Comparison of ENCODE assay signal across 25 cellular contexts in the genomic region with DNA sequence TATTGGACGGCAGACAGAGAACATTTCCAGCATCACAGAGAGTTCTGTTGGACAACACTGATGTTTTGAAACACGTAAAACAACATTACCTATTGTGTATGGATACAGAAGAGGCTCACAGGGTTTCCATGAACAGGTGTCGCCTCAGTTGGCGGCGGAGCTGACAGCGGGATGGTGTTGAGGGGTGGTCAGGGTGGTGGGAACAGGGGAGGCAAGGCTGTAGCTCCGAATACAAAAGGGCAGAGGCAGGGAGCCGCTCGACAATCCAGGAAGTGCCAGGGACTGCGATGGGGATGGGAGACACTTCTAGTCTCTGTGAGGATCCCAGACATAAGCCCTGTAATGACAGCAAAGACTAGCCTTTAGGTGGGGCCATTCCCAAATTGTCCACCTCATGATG. TPM values are rescaled to one million over a fixed set of nuclear protein-coding genes. Genes with fewer than 3 reads are reported as not detected.
A peak's percentile ranks its signal among the peaks of the same experiment; 100 is the strongest.
DNase-seq lines count a peak whose midpoint lies in the region; ATAC-seq, FAIRE-seq and TF ChIP-seq lines count a peak whose summit lies in the region.
"Had no signal": no experiment of that assay in that cellular context is flagged by ENCODE, and none has a peak within 500 bp of the region (broad histone marks: within the 10 kb centered on the region; RNA-seq: fewer than 3 reads in every experiment).

No MANE protein-coding gene starts in this region.

- H3K4me1 ChIP-seq in IMR-90 (ENCODE audit: control insufficient read depth, insufficient read depth, low read length): peaks cover 9% of the 10 kb centered on the region
- H3K4me1 ChIP-seq in K562 (replicated peaks in 1 of 2; ENCODE audit: control insufficient read depth in 2 of 2, insufficient read depth in 2 of 2, low read length in 2 of 2): no peaks in the 10 kb centered on the region; a peak in 1 of 5 replicates
- H3K4me1 ChIP-seq: Caco-2, HAP-1 had no signal

- H4K20me1 ChIP-seq in IMR-90 (ENCODE audit: insufficient read depth, low read length) (no peaks in the 10 kb centered on the region), K562 (replicated peaks; ENCODE audit: control insufficient read depth, insufficient read depth, low read length) (no peaks in the 10 kb centered on the region)
- H4K20me1 ChIP-seq: BLaER1 had no signal

- 100% methylated on average over 3 of the region's 10 CpGs; no CpG with 5 or more reads in 1 of the 2 experiments for WGBS in IMR-90 (ENCODE audit: extremely low coverage in 2 of 2, insufficient read length in 1 of 2), 2 experiments
- 2% methylated on average over 10 of the region's 10 CpGs for WGBS in K562 (ENCODE audit: insufficient coverage, low coverage, missing lambda C conversion rate)

- peak overlapping the region; percentile 22; the same call in 1 of the 2 replicates for H3K4ac ChIP-seq in IMR-90 (ENCODE audit: low read depth, low read length)

- no peak overlapping the region for H3K23ac ChIP-seq in IMR-90 (ENCODE audit: low read depth, low read length)

- no peak overlapping the region for H3K4me3 ChIP-seq in IMR-90 (ENCODE audit: insufficient read depth, low read depth, low read length)
- H3K4me3 ChIP-seq in K562: no peak overlapping the region
- H3K4me3 ChIP-seq: BLaER1, GM12878, HAP-1 had no signal

- no peaks in the 10 kb centered on the region for H3K79me1 ChIP-seq in IMR-90 (ENCODE audit: low read depth in 1 of 2, low read length in 2 of 2)

- POLR2A ChIA-PET in IMR-90 (lab: Charles Lee; ENCODE audit: unreplicated experiment): no interaction called here
- POLR2A ChIA-PET in K562 (lab: Yijun Ruan, JAX): interaction anchor here (1.4 kb wide), 1 partner anchor 13 kb away, joined by 4 read pairs; no protein-coding TSS in a partner anchor
- POLR2A ChIA-PET in GM10248 (lab: Yijun Ruan, JAX): no interaction called here

- no peak for TF ChIP-seq EP300 in K562 (IDR thresholded peaks at IDR 0.05; ENCODE audit: low read length)

- intact Hi-C loops in IMR-90 (cut with micrococcal nuclease) (no loop called here), K562 (cut with micrococcal nuclease) (no loop called here)

- no peaks in the 10 kb centered on the region for H3K9me3 Mint-ChIP-seq in stimulated activated effector memory CD8-positive, alpha-beta T cell treated with anti-CD3 and anti-CD28 coated beads, Interleukin-12 subunit alpha, Interleukin-12 subunit beta, amount 100 ng/mL, for 72 hours
- H3K9me3 Mint-ChIP-seq: CD4-positive, CD25-positive, alpha-beta regulatory T cell; CD8-positive, alpha-beta T cell; HFFc6 had no signal

- DNase-seq in NCI-H345 (lab: John Stamatoyannopoulos, UW) (peak; percentile 34), NCI-H345 treated with DMSO at 0.1 percent for 48 hours (lab: John Stamatoyannopoulos, UW; ENCODE audit: unreplicated experiment) (no peak), IMR-90 (no peak), K562 (ENCODE audit: extremely low read depth in 1 of 4, low spot score in 3 of 4) (no peak), NOMO-1 treated with dmso at 0.1 percent for 144 hours (lab: John Stamatoyannopoulos, UW; ENCODE audit: unreplicated experiment) (no peak), GM10248 (ENCODE audit: extremely low spot score) (no peak)
- DNase-seq in stimulated activated effector memory CD8-positive, alpha-beta T cell treated with anti-CD3 and anti-CD28 coated beads, Interleukin-12 subunit alpha, Interleukin-12 subunit beta, amount 100 ng/mL, for 72 hours (ENCODE audit: low spot score in 2 of 2): no peak
- DNase-seq: Caco-2; CD4-positive, CD25-positive, alpha-beta regulatory T cell; CD8-positive, alpha-beta T cell; DMS153; DND-41; GOT3; HFFc6 had no signal

- no peak overlapping the region for H3K4me2 ChIP-seq in IMR-90 (ENCODE audit: low read depth, low read length)
- no peak overlapping the region for H3K4me2 ChIP-seq in K562 (ENCODE audit: insufficient read depth, low read length)
- H3K4me2 ChIP-seq: BLaER1 had no signal

- peak overlapping the region; percentile 45 for H4K91ac ChIP-seq in IMR-90 (ENCODE audit: insufficient read depth, low read depth, low read length)

- peak overlapping the region; percentile 24 for H3K27ac Mint-ChIP-seq in stimulated activated effector memory CD8-positive, alpha-beta T cell treated with anti-CD3 and anti-CD28 coated beads, Interleukin-12 subunit alpha, Interleukin-12 subunit beta, amount 100 ng/mL, for 72 hours
- H3K27ac Mint-ChIP-seq: B cell; CD4-positive, CD25-positive, alpha-beta regulatory T cell; CD8-positive, alpha-beta T cell; HFFc6 had no signal

- H2BK15ac ChIP-seq in IMR-90 (ENCODE audit: low read depth, low read length): 0 out of 3 replicates have a peak overlapping the region, but pooled peaks have one; percentile 1

- H3K9ac ChIP-seq in IMR-90 (ENCODE audit: low read depth, low read length): no peak overlapping the region
- H3K9ac ChIP-seq in K562 (ENCODE audit: insufficient read depth in 1 of 2, low read depth in 2 of 2, low read length in 2 of 2): no peak overlapping the region
- H3K9ac ChIP-seq: BLaER1 had no signal

- H3K18ac ChIP-seq in IMR-90 (ENCODE audit: low read depth, low read length): no peak overlapping the region

- H2BK20ac ChIP-seq in IMR-90 (ENCODE audit: low read depth, low read length): peak overlapping the region; percentile 66; the same call in 1 of the 2 replicates

- ATAC-seq in IMR-90 (ENCODE audit: low read depth): no peak
- ATAC-seq in K562: peak; percentile 11; the same call in 1 of the 3 replicates
- no peak for ATAC-seq in stimulated activated effector memory CD8-positive, alpha-beta T cell treated with anti-CD3 and anti-CD28 coated beads, Interleukin-12 subunit alpha, Interleukin-12 subunit beta, amount 100 ng/mL, for 72 hours
- ATAC-seq in HG02678 (IDR thresholded peaks at IDR 0.05; ENCODE audit: unreplicated experiment): no peak
- ATAC-seq: CD8-positive, alpha-beta T cell; GM12878 had no signal

- H2BK120ac ChIP-seq in IMR-90 (ENCODE audit: low read depth, low read length): no peak overlapping the region

- H2AFZ ChIP-seq in IMR-90 (replicated peaks; ENCODE audit: low read length, poor library complexity): no peak overlapping the region
- H2AFZ ChIP-seq in K562 (ENCODE audit: low read depth, low read length): no peak overlapping the region

- H3K4me1 Mint-ChIP-seq in stimulated activated effector memory CD8-positive, alpha-beta T cell treated with anti-CD3 and anti-CD28 coated beads, Interleukin-12 subunit alpha, Interleukin-12 subunit beta, amount 100 ng/mL, for 72 hours: peaks cover 6% of the 10 kb centered on the region

- H3K9me3 ChIP-seq in IMR-90 (ENCODE audit: control insufficient read depth, insufficient read depth, low read length) (no peaks in the 10 kb centered on the region), K562 (replicated peaks; ENCODE audit: control insufficient read depth, insufficient read depth, low read depth, low read length) (no peaks in the 10 kb centered on the region)
- H3K9me3 ChIP-seq: BLaER1, Caco-2, HAP-1 had no signal

- H3K56ac ChIP-seq in IMR-90 (ENCODE audit: extremely low read depth, insufficient read depth, low read length): no peak overlapping the region

- no peak for TF ChIP-seq CTCF in IMR-90 (conservative IDR thresholded peaks at IDR 0.05; ENCODE audit: low read depth, low read length)
- TF ChIP-seq CTCF in K562 (IDR thresholded peaks at IDR 0.05 in 2 of 3, conservative IDR thresholded peaks at IDR 0.05 in 1 of 3; ENCODE audit: insufficient read depth in 2 of 3, low read depth in 1 of 3, low read length in 3 of 3): no peak
- TF ChIP-seq CTCF in GM10248 (IDR thresholded peaks at IDR 0.05; ENCODE audit: control extremely low read depth, extremely low read depth, low read depth, missing control alignments): no peak

- no peak overlapping the region for H3K14ac ChIP-seq in IMR-90 (replicated peaks; ENCODE audit: low read depth, low read length)

- H2AK5ac ChIP-seq in IMR-90 (ENCODE audit: low read depth, low read length): peak overlapping the region; percentile 15; the same call in 1 of the 2 replicates

- dilution Hi-C loops in IMR-90 (cut with HindIII; ENCODE audit: low sequenced_read_pairs, unreplicated experiment): no loop called here

- H3K27me3 ChIP-seq in IMR-90 (ENCODE audit: control insufficient read depth, insufficient read depth, low read length) (no peaks in the 10 kb centered on the region), K562 (ENCODE audit: control insufficient read depth in 2 of 2, insufficient read depth in 2 of 2, low read length in 2 of 2) (peaks cover 30 to 52% of the 10 kb centered on the region in 2 experiments)
- H3K27me3 ChIP-seq: BLaER1 had no signal

- H3K27ac ChIP-seq in IMR-90 (ENCODE audit: insufficient read depth, low read length) (no peak overlapping the region), K562 (ENCODE audit: extremely low read depth, low read depth, low read length) (no peak overlapping the region)
- H3K27ac ChIP-seq: 22Rv1, BLaER1, C4-2B had no signal

- CTCF ChIA-PET in IMR-90 (lab: Yijun Ruan, JAX): no interaction called here
- CTCF ChIA-PET in K562 (lab: Yijun Ruan, JAX; ENCODE audit: low intra/inter-chr PET ratio): no interaction called here
- CTCF ChIA-PET in GM10248 (lab: Yijun Ruan, JAX): no interaction called here

- BruUV-seq in IMR-90 (replicated peaks; lab: Mats Ljungman, UMichigan) (no TSS peak), K562 (replicated peaks; lab: Mats Ljungman, UMichigan) (no TSS peak)

- H3K79me2 ChIP-seq in K562 (ENCODE audit: control insufficient read depth, insufficient read depth, low read length): no peaks in the 10 kb centered on the region

- no peak overlapping the region for H2AK9ac ChIP-seq in IMR-90 (replicated peaks; ENCODE audit: low read depth, low read length, poor library complexity)

- TF ChIP-seq POLR2A in IMR-90 (IDR thresholded peaks at IDR 0.05; ENCODE audit: low read depth, low read length) (no peak), K562 (conservative IDR thresholded peaks at IDR 0.05) (no peak)

- TF ChIP-seq RAD21 in IMR-90 (IDR thresholded peaks at IDR 0.05; ENCODE audit: low read length) (no peak), K562 (CRISPR knock-in tag; conservative IDR thresholded peaks at IDR 0.05 in 1 of 2, IDR thresholded peaks at IDR 0.05 in 1 of 2) (no peak)

- in situ Hi-C loops in IMR-90 (cut with MboI; ENCODE audit: low sequenced_read_pairs): no loop called here
- in situ Hi-C loops in K562 (cut with MboI): no loop called here

- FAIRE-seq in K562 (lab: Jason Lieb, UNC): no peak
- FAIRE-seq: A204.1, G401.6, GM12878, GM18507, H54 had no signal

- no peak overlapping the region for H4K8ac ChIP-seq in IMR-90 (ENCODE audit: low read depth in 2 of 2, low read length in 2 of 2)

- H2BK5ac ChIP-seq in IMR-90 (ENCODE audit: low read depth, low read length, poor library complexity, severe bottlenecking): no peak overlapping the region

- no peaks in the 10 kb centered on the region for H3K36me3 Mint-ChIP-seq in stimulated activated effector memory CD8-positive, alpha-beta T cell treated with anti-CD3 and anti-CD28 coated beads, Interleukin-12 subunit alpha, Interleukin-12 subunit beta, amount 100 ng/mL, for 72 hours
- H3K36me3 Mint-ChIP-seq: CD4-positive, CD25-positive, alpha-beta regulatory T cell; CD8-positive, alpha-beta T cell had no signal

- H3K9me1 ChIP-seq in IMR-90 (ENCODE audit: insufficient read depth, low read length): 0 out of 2 replicates have a peak, but pooled peaks cover 9% of the 10 kb centered on the region
- no peaks in the 10 kb centered on the region for H3K9me1 ChIP-seq in K562 (ENCODE audit: control insufficient read depth, insufficient read depth, low read length)

- no peak overlapping the region for H4K5ac ChIP-seq in IMR-90 (ENCODE audit: low read depth, low read length)

- H3K36me3 ChIP-seq in IMR-90 (ENCODE audit: control insufficient read depth, insufficient read depth, low read length) (no peaks in the 10 kb centered on the region), K562 (ENCODE audit: control insufficient read depth, insufficient read depth, low read length) (no peaks in the 10 kb centered on the region)
- H3K36me3 ChIP-seq: BLaER1, HAP-1 had no signal

- H3K4me3 Mint-ChIP-seq in stimulated activated effector memory CD8-positive, alpha-beta T cell treated with anti-CD3 and anti-CD28 coated beads, Interleukin-12 subunit alpha, Interleukin-12 subunit beta, amount 100 ng/mL, for 72 hours: no peak overlapping the region
- H3K4me3 Mint-ChIP-seq: B cell; CD4-positive, CD25-positive, alpha-beta regulatory T cell; CD8-positive, alpha-beta T cell; HFFc6 had no signal

RNA-seq across cellular contexts. Expression of gene PI16, which starts 14.5 kb away (rescaled TPM):
- total RNA-seq in IMR-90 (2012; rRNA removed) (under 0.01 TPM in 1 of 2 replicates, not detected in the other), K562 (2014; rRNA removed) (0.12 and 0.18 TPM in 2 replicates), K562 (2014; rRNA removed; fragmentation: Illumina TruSeq; extraction: Trizol) (not detected in 2 replicates), K562 (2015; rRNA removed; fragmentation: Illumina TruSeq; extraction: Trizol) (not detected in 2 replicates), K562 (2021) (0.18 TPM in 1 of 2 replicates, not detected in the other)
- polyA plus RNA-seq in IMR-90 (2012; rRNA removed) (0.20 and 0.21 TPM in 2 replicates), K562 (2011; rRNA removed) (0.06 TPM in 1 of 2 replicates, not detected in the other), K562 (2014; fragmentation: Illumina TruSeq; extraction: Trizol) (0.08 TPM in 1 of 2 replicates, not detected in the other), K562 (2014; fragmentation: Nextera tagmentation; extraction: Ambion mirVana) (not detected), K562 (2014; rRNA removed) (0.54 TPM in 1 of 2 replicates, not detected in the other)
- 0.13 and 0.53 TPM in 2 replicates for polyA plus RNA-seq in IMR-90 (2012; cell fraction: cytosol; rRNA removed)
- 0.28 and 0.29 TPM in 2 replicates for polyA plus RNA-seq in IMR-90 (2012; cell fraction: nucleus; rRNA removed; ENCODE audit: low replicate concordance)
- total RNA-seq in K562 (2011; cell fraction: chromatin; rRNA removed; ENCODE audit: low replicate concordance): 0.42 TPM in 1 of 2 replicates, not detected in the other
- 0.33 TPM in 1 of 2 replicates, not detected in the other for total RNA-seq in K562 (2011; cell fraction: nucleolus; rRNA removed)
- 0.15 and 0.84 TPM in 2 replicates for total RNA-seq in K562 (2011; cell fraction: nucleoplasm; rRNA removed)
- polyA plus RNA-seq in K562 (2011; cell fraction: cytosol; rRNA removed): not detected in 2 replicates
- polyA plus RNA-seq in K562 (2011; cell fraction: nucleus; rRNA removed): 0.06 and 0.13 TPM in 2 replicates
- polyA plus RNA-seq in K562 (2012): 0.10 and 0.64 TPM in 2 replicates
- not detected in 2 replicates for polyA minus RNA-seq in K562 (2011; rRNA and poly(A)+ RNA removed)
- not detected in 2 replicates for polyA minus RNA-seq in K562 (2011; cell fraction: cytosol; rRNA and poly(A)+ RNA removed)
- polyA minus RNA-seq in K562 (2011; cell fraction: nucleus; rRNA and poly(A)+ RNA removed): 0.33 TPM in 1 of 2 replicates, not detected in the other
- total RNA-seq: Caco-2, GM12878, HFFc6 had no signal

RNA-seq across cellular contexts. Expression of gene MTCH1, which starts 46.0 kb away (rescaled TPM):
- 249 and 263 TPM in 2 replicates for total RNA-seq in IMR-90 (2012; rRNA removed)
- 210 and 215 TPM in 2 replicates for polyA plus RNA-seq in IMR-90 (2012; rRNA removed)
- 227 and 248 TPM in 2 replicates for polyA plus RNA-seq in IMR-90 (2012; cell fraction: cytosol; rRNA removed)
- 253 and 276 TPM in 2 replicates for polyA plus RNA-seq in IMR-90 (2012; cell fraction: nucleus; rRNA removed; ENCODE audit: low replicate concordance)
- 102 and 218 TPM in 2 replicates for total RNA-seq in K562 (2011; cell fraction: chromatin; rRNA removed; ENCODE audit: low replicate concordance)
- total RNA-seq in K562 (2011; cell fraction: nucleolus; rRNA removed): 162 and 195 TPM in 2 replicates
- total RNA-seq in K562 (2011; cell fraction: nucleoplasm; rRNA removed): 126 and 134 TPM in 2 replicates
- 118 and 148 TPM in 2 replicates for total RNA-seq in K562 (2014; rRNA removed)
- total RNA-seq in K562 (2014; rRNA removed; fragmentation: Illumina TruSeq; extraction: Trizol): 98.3 and 112 TPM in 2 replicates
- 114 and 122 TPM in 2 replicates for total RNA-seq in K562 (2015; rRNA removed; fragmentation: Illumina TruSeq; extraction: Trizol)
- total RNA-seq in K562 (2021): 153 and 161 TPM in 2 replicates
- 135 and 137 TPM in 2 replicates for polyA plus RNA-seq in K562 (2011; rRNA removed)
- polyA plus RNA-seq in K562 (2011; cell fraction: cytosol; rRNA removed): 156 and 157 TPM in 2 replicates
- 338 and 345 TPM in 2 replicates for polyA plus RNA-seq in K562 (2011; cell fraction: nucleus; rRNA removed)
- polyA plus RNA-seq in K562 (2012): 148 and 189 TPM in 2 replicates
- 125 and 128 TPM in 2 replicates for polyA plus RNA-seq in K562 (2014; fragmentation: Illumina TruSeq; extraction: Trizol)
- 10 to 100 TPM in 1 of 2 experiments, 1 to 10 TPM in 1; 7.9 to 14.1 TPM for polyA plus RNA-seq in K562 (2014; fragmentation: Nextera tagmentation; extraction: Ambion mirVana)
- 102 and 116 TPM in 2 replicates for polyA plus RNA-seq in K562 (2014; rRNA removed)
- 101 and 125 TPM in 2 replicates for polyA minus RNA-seq in K562 (2011; rRNA and poly(A)+ RNA removed)
- polyA minus RNA-seq in K562 (2011; cell fraction: cytosol; rRNA and poly(A)+ RNA removed): 65.4 and 66.7 TPM in 2 replicates
- polyA minus RNA-seq in K562 (2011; cell fraction: nucleus; rRNA and poly(A)+ RNA removed): 139 and 166 TPM in 2 replicates

RNA-seq across cellular contexts. Expression of gene C6orf89, which starts 54.3 kb away (rescaled TPM):
- total RNA-seq in IMR-90 (2012; rRNA removed) (39.2 and 52.3 TPM in 2 replicates), K562 (2014; rRNA removed) (47.2 and 63.5 TPM in 2 replicates), K562 (2014; rRNA removed; fragmentation: Illumina TruSeq; extraction: Trizol) (81.6 and 89.0 TPM in 2 replicates), K562 (2015; rRNA removed; fragmentation: Illumina TruSeq; extraction: Trizol) (56.9 and 58.5 TPM in 2 replicates), K562 (2021) (74.8 and 80.1 TPM in 2 replicates)
- polyA plus RNA-seq in IMR-90 (2012; rRNA removed) (26.8 and 30.8 TPM in 2 replicates), K562 (2011; rRNA removed) (92.9 and 95.9 TPM in 2 replicates), K562 (2014; fragmentation: Illumina TruSeq; extraction: Trizol) (96.1 and 111 TPM in 2 replicates), K562 (2014; fragmentation: Nextera tagmentation; extraction: Ambion mirVana) (10 to 100 TPM; 35.2 to 41.9 TPM), K562 (2014; rRNA removed) (46.7 and 67.6 TPM in 2 replicates)
- polyA plus RNA-seq in IMR-90 (2012; cell fraction: cytosol; rRNA removed): 11.4 and 11.6 TPM in 2 replicates
- 11.0 and 26.3 TPM in 2 replicates for polyA plus RNA-seq in IMR-90 (2012; cell fraction: nucleus; rRNA removed; ENCODE audit: low replicate concordance)
- 94.9 and 122 TPM in 2 replicates for total RNA-seq in K562 (2011; cell fraction: chromatin; rRNA removed; ENCODE audit: low replicate concordance)
- total RNA-seq in K562 (2011; cell fraction: nucleolus; rRNA removed): 56.4 and 60.3 TPM in 2 replicates
- 122 and 177 TPM in 2 replicates for total RNA-seq in K562 (2011; cell fraction: nucleoplasm; rRNA removed)
- 47.9 and 60.0 TPM in 2 replicates for polyA plus RNA-seq in K562 (2011; cell fraction: cytosol; rRNA removed)
- 59.9 and 67.0 TPM in 2 replicates for polyA plus RNA-seq in K562 (2011; cell fraction: nucleus; rRNA removed)
- polyA plus RNA-seq in K562 (2012): 71.0 and 74.5 TPM in 2 replicates
- polyA minus RNA-seq in K562 (2011; rRNA and poly(A)+ RNA removed): 51.7 and 54.4 TPM in 2 replicates
- polyA minus RNA-seq in K562 (2011; cell fraction: cytosol; rRNA and poly(A)+ RNA removed): 23.9 and 29.3 TPM in 2 replicates
- 9.6 and 22.3 TPM in 2 replicates for polyA minus RNA-seq in K562 (2011; cell fraction: nucleus; rRNA and poly(A)+ RNA removed)
